26 cellular contexts compared by ENCODE assay signal in the genomic region with DNA sequence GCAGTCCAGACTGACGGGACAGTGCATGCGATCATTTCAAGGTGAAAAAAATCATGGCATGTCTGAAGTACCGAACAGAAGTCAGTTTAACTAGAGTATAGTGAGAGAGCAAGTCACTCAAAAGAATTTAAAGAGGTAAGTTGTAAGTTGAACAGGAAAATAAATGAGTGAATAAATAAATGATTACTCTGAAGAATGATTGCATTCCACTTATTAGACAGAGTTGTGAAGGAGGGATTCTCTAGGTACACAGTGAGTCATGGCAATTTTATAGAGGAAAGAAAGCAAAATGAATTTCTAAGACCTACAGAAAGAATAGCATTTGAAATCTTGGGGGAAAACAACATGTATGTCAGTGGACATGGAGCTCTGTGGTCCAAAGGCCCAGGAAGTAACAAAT.
"Had no signal": no experiment of that assay in that cellular context is flagged by ENCODE, and none has a peak within 500 bp of the region (broad histone marks: within the 10 kb centered on the region; RNA-seq: fewer than 3 reads in every experiment).

No MANE protein-coding gene starts in this region.

- H3K36me3 ChIP-seq: neutrophil, pancreas, prostate gland, right lobe of liver, sigmoid colon, suprapubic skin, tibial artery, transverse colon, upper lobe of right lung, uterus had no signal

- H3K27ac ChIP-seq: neutrophil, pancreas, prostate gland, right lobe of liver, sigmoid colon, suprapubic skin, testis, tibial artery, transverse colon, upper lobe of right lung, uterus had no signal

- ATAC-seq: naive thymus-derived CD8-positive, alpha-beta T cell; natural killer cell treated with Interleukin-12 subunit alpha and Interleukin-12 subunit beta and Interleukin-15 and Interleukin-18, amount 100 ng/mL, for 72 hours; pancreas; right cardiac atrium; right lobe of liver; stimulated activated memory B cell treated with anti-CD40 and anti-IgM and Interleukin-4, amounts not matched to agents 10 μg/mL and 1 μg/mL and 100 μg/mL, for 72 hours; stimulated activated naive CD8-positive, alpha-beta T cell treated with anti-CD3 and anti-CD28 coated beads, Interleukin-15, amount 100 ng/mL, for 72 hours; stimulated activated naive CD8-positive, alpha-beta T cell treated with anti-CD3 and anti-CD28 coated beads, Interleukin-15, Interleukin-2, amounts not matched to agents 100 U/mL and 50 U/mL, for 24 hours; upper lobe of right lung had no signal

- H3K4me3 ChIP-seq: pancreas, prostate gland, right lobe of liver, sigmoid colon, suprapubic skin, testis, tibial artery, transverse colon, upper lobe of right lung, uterus had no signal

- H3K27me3 ChIP-seq: neutrophil, pancreas, right lobe of liver, sigmoid colon, suprapubic skin, testis, tibial artery, transverse colon, upper lobe of right lung, uterus had no signal

- H3K4me1 ChIP-seq: pancreas, prostate gland, right lobe of liver, testis, transverse colon, upper lobe of right lung, uterus had no signal

- DNase-seq: naive thymus-derived CD8-positive, alpha-beta T cell; nephron progenitor cell; nucleus accumbens; pancreas; right cardiac atrium; right lobe of liver; sigmoid colon; small intestine; stimulated activated CD4-positive, alpha-beta T cell treated with anti-CD3 and anti-CD28 coated beads, Interleukin-1b, Interleukin-23, amount 100 ng/mL, for 48 hours; stimulated activated CD4-positive, alpha-beta T cell treated with anti-CD3 and anti-CD28 coated beads, Interleukin-4, amount 100 ng/mL, for 1 hour; stimulated activated CD4-positive, alpha-beta T cell treated with anti-CD3 and anti-CD28 coated beads, Interleukin-4, amount 100 ng/mL, for 4 hours; stimulated activated CD8-positive, alpha-beta memory T cell treated with anti-CD3 and anti-CD28 coated beads, Interleukin-4, amount 100 ng/mL, for 48 hours; stimulated activated naive CD4-positive, alpha-beta T cell; stimulated activated naive CD8-positive, alpha-beta T cell treated with anti-CD3 and anti-CD28 coated beads, Interleukin-15, amount 100 ng/mL, for 72 hours; stimulated activated naive CD8-positive, alpha-beta T cell treated with anti-CD3 and anti-CD28 coated beads, Interleukin-15, Interleukin-2, amounts not matched to agents 100 U/mL and 50 U/mL, for 24 hours; substantia nigra; testis; tibial artery; transverse colon; upper lobe of right lung; uterus had no signal

- H3K9me3 ChIP-seq: neutrophil, pancreas, prostate gland, right lobe of liver, suprapubic skin, testis, tibial artery, transverse colon, upper lobe of right lung, uterus had no signal
